ENCODE assay signal across 33 cellular contexts in genomic region chr20:17014217-17014616, GRCh38.
A peak's percentile ranks its signal among the peaks of the same experiment; 100 is the strongest.
DNase-seq lines count a peak whose midpoint lies in the region; ATAC-seq, FAIRE-seq and TF ChIP-seq lines count a peak whose summit lies in the region.
"Had no signal": no experiment of that assay in that cellular context is flagged by ENCODE, and none has a peak within 500 bp of the region (broad histone marks: within the 10 kb centered on the region; RNA-seq: fewer than 3 reads in every experiment).

No MANE protein-coding gene starts in this region.

- no peaks in the 10 kb centered on the region for H3K79me2 ChIP-seq in GM23338 (replicated peaks; ENCODE audit: insufficient read depth)
- no peaks in the 10 kb centered on the region for H3K79me2 ChIP-seq in K562 (ENCODE audit: control insufficient read depth, insufficient read depth, low read length)
- H3K79me2 ChIP-seq: hepatocyte had no signal

- H3K9me2 ChIP-seq in GM23338 (ENCODE audit: insufficient read depth) = peaks cover 4% of the 10 kb centered on the region; the same call in 1 of the 2 replicates

- POLR2A ChIA-PET in K562 (lab: Yijun Ruan, JAX) (no interaction called here), A673 (lab: Charles Lee; ENCODE audit: low non-redundant PET) (interaction anchor here (0.7 kb wide), 1 partner anchor 12 kb away, joined by 3 read pairs; no protein-coding TSS in a partner anchor)

- no peak overlapping the region for H2AFZ ChIP-seq in GM23338
- H2AFZ ChIP-seq in K562 (ENCODE audit: low read depth, low read length) = no peak overlapping the region
- H2AFZ ChIP-seq: hepatocyte had no signal

- H3K36me3 Mint-ChIP-seq in GM23338 (ENCODE audit: low read depth) = no peaks in the 10 kb centered on the region
- H3K36me3 Mint-ChIP-seq in activated T-cell treated with anti-CD3 and anti-CD28 coated beads, Interleukin-2, amount 50 U/mL, for 72 hours (ENCODE audit: insufficient read depth in 2 of 2) = no peaks in the 10 kb centered on the region
- H3K36me3 Mint-ChIP-seq: activated CD8-positive, alpha-beta memory T cell treated with anti-CD3 and anti-CD28 coated beads, Interleukin-2, amount 10 ng/mL, durations not matched to agents 7 days and 5 days; activated naive CD4-positive, alpha-beta T cell treated with anti-CD3 and anti-CD28 coated beads, Interleukin-2, amount 50 U/mL, for 72 hours; CD4-positive, alpha-beta memory T cell; immature natural killer cell; mesothelial cell of epicardium; stimulated activated effector memory CD8-positive, alpha-beta T cell treated with anti-CD3 and anti-CD28 coated beads, Interleukin-12 subunit alpha, Interleukin-12 subunit beta, amount 100 ng/mL, for 72 hours had no signal

- H3K27ac ChIP-seq in GM23338 (ENCODE audit: low read depth) (no peak overlapping the region), K562 (ENCODE audit: extremely low read depth, low read depth, low read length) (no peak overlapping the region), A673 (ENCODE audit: low read depth, low read length, poor library complexity, severe bottlenecking) (no peak overlapping the region), aorta (ENCODE audit: low read depth in 1 of 2, low read length in 2 of 2) (no peak overlapping the region)
- H3K27ac ChIP-seq: hepatocyte, psoas muscle, SJCRH30, skin epidermis, suprapubic skin, vagina, VCaP had no signal

- TF ChIP-seq EP300 in K562 (IDR thresholded peaks at IDR 0.05; ENCODE audit: low read length) = no peak

- WGBS in K562 (ENCODE audit: insufficient coverage, low coverage, missing lambda C conversion rate) = 0% methylated on average over 5 of the region's 5 CpGs
- 27 to 48% methylated on average over 5 of the region's 5 CpGs for WGBS in aorta, 2 donors

- in situ Hi-C loops in K562 (cut with MboI) = no loop called here

- no peaks in the 10 kb centered on the region for H3F3A ChIP-seq in GM23338 (replicated peaks; ENCODE audit: low read depth)

- H3K4me3 ChIP-seq in GM23338 (no peak overlapping the region), K562 (no peak overlapping the region), A673 (ENCODE audit: low read depth, low read length, poor library complexity, severe bottlenecking) (no peak overlapping the region), aorta (ENCODE audit: low read length in 2 of 2) (no peak overlapping the region)
- H3K4me3 ChIP-seq: GM12878, hepatocyte, psoas muscle, SJCRH30, skin epidermis, suprapubic skin, vagina had no signal

- no peak for TF ChIP-seq RAD21 in K562 (CRISPR knock-in tag; conservative IDR thresholded peaks at IDR 0.05 in 1 of 2, IDR thresholded peaks at IDR 0.05 in 1 of 2)

- H3K4me1 ChIP-seq in GM23338 (ENCODE audit: insufficient read depth) (peaks cover 7% of the 10 kb centered on the region; the same call in 1 of the 2 replicates), K562 (replicated peaks in 1 of 2; ENCODE audit: control insufficient read depth in 2 of 2, insufficient read depth in 2 of 2, low read length in 2 of 2) (no peaks in the 10 kb centered on the region), A673 (ENCODE audit: insufficient read depth, low read length, poor library complexity, severe bottlenecking) (no peaks in the 10 kb centered on the region), aorta (ENCODE audit: control insufficient read depth in 1 of 2, insufficient read depth in 2 of 2, low read length in 2 of 2) (no peaks in the 10 kb centered on the region)
- H3K4me1 ChIP-seq: psoas muscle, SJCRH30, suprapubic skin, vagina had no signal

- ATAC-seq in GM23338 (no peak), K562 (no peak), aorta (ENCODE audit: low FRiP score) (no peak)
- ATAC-seq in activated T-cell treated with anti-CD3 and anti-CD28 coated beads, Interleukin-2, amount 50 U/mL, for 72 hours (replicated peaks in 1 of 2) = no peak
- ATAC-seq: activated CD8-positive, alpha-beta memory T cell treated with anti-CD3 and anti-CD28 coated beads, Interleukin-2, amount 10 ng/mL, durations not matched to agents 7 days and 5 days; activated naive CD4-positive, alpha-beta T cell treated with anti-CD3 and anti-CD28 coated beads, Interleukin-2, amount 50 U/mL, for 72 hours; GM12878; left ventricle myocardium superior; psoas muscle; stimulated activated effector memory CD8-positive, alpha-beta T cell treated with anti-CD3 and anti-CD28 coated beads, Interleukin-12 subunit alpha, Interleukin-12 subunit beta, amount 100 ng/mL, for 72 hours had no signal

- no peak overlapping the region for H3K9ac ChIP-seq in K562 (ENCODE audit: insufficient read depth in 1 of 2, low read depth in 2 of 2, low read length in 2 of 2)

- DNase-seq in GM23338 (ENCODE audit: low spot score) (peak; percentile 34), NCI-H146 (lab: John Stamatoyannopoulos, UW) (peak; percentile 62), K562 (ENCODE audit: extremely low read depth in 1 of 4, low spot score in 3 of 4) (no peak), nucleus accumbens (lab: John Stamatoyannopoulos, UW) (peak in 35 of 56 donors; percentile 1 to 56 (median 8)), A673 (ENCODE audit: low spot score) (no peak), aorta (no peak)
- DNase-seq in activated T-cell treated with anti-CD3 and anti-CD28 coated beads, Interleukin-2, amount 50 U/mL, for 72 hours = no peak
- DNase-seq: activated CD4-positive, alpha-beta T cell treated with anti-CD3 and anti-CD28 coated beads, Interleukin-2, amount 10 ng/mL, durations not matched to agents 7 days and 5 days; activated CD8-positive, alpha-beta memory T cell treated with anti-CD3 and anti-CD28 coated beads, Interleukin-2, amount 10 ng/mL, durations not matched to agents 7 days and 5 days; CD4-positive, alpha-beta memory T cell; DMS79; effector CD8-positive, alpha-beta T cell; erythroblast; foreskin fibroblast; immature natural killer cell; Kasumi-1; left ventricle myocardium superior; NCI-H1092 treated with DMSO at 0.1 percent for 48 hours; NK-92 treated with Interleukin-12 subunit alpha and Interleukin-12 subunit beta, amount 100 ng/mL, for 24 hours; psoas muscle; SJCRH30; stimulated activated CD4-positive, alpha-beta T cell treated with anti-CD3 and anti-CD28 coated beads, Interleukin-1b, Interleukin-23, amount 100 ng/mL, for 48 hours; T-helper 2 cell had no signal

- H3K4me2 ChIP-seq in GM23338 (no peak overlapping the region), K562 (ENCODE audit: insufficient read depth, low read length) (no peak overlapping the region)
- H3K4me2 ChIP-seq: hepatocyte had no signal

- no peaks in the 10 kb centered on the region for H3K36me3 ChIP-seq in GM23338 (ENCODE audit: insufficient read depth)
- no peaks in the 10 kb centered on the region for H3K36me3 ChIP-seq in K562 (ENCODE audit: control insufficient read depth, insufficient read depth, low read length)
- no peaks in the 10 kb centered on the region for H3K36me3 ChIP-seq in A673 (ENCODE audit: insufficient read depth, low read length, poor library complexity, severe bottlenecking)
- H3K36me3 ChIP-seq in aorta (ENCODE audit: control insufficient read depth in 1 of 2, insufficient read depth in 2 of 2, low read length in 1 of 2) = no peaks in the 10 kb centered on the region
- H3K36me3 ChIP-seq: SJCRH30, suprapubic skin, vagina had no signal

- no peak for FAIRE-seq in K562 (lab: Jason Lieb, UNC)
- FAIRE-seq: GM12878 had no signal

- H3K27me3 ChIP-seq in GM23338 (ENCODE audit: insufficient read depth) (no peaks in the 10 kb centered on the region), K562 (ENCODE audit: control insufficient read depth in 2 of 2, insufficient read depth in 2 of 2, low read length in 2 of 2) (no peaks in the 10 kb centered on the region), A673 (replicated peaks; ENCODE audit: insufficient read depth, low read depth, low read length, poor library complexity) (no peaks in the 10 kb centered on the region), aorta (ENCODE audit: control insufficient read depth in 1 of 2, insufficient read depth in 2 of 2, low read length in 1 of 2) (peaks cover 0 to 2% of the 10 kb centered on the region in 2 donors)
- H3K27me3 ChIP-seq: hepatocyte, SJCRH30, suprapubic skin, vagina had no signal

- BruUV-seq in K562 (replicated peaks; lab: Mats Ljungman, UMichigan) (no TSS peak), A673 (replicated peaks; lab: Mats Ljungman, UMichigan) (no TSS peak)

- no peaks in the 10 kb centered on the region for H3K9me3 Mint-ChIP-seq in GM23338
- H3K9me3 Mint-ChIP-seq in activated T-cell treated with anti-CD3 and anti-CD28 coated beads, Interleukin-2, amount 50 U/mL, for 72 hours = peaks cover 2 to 3% of the 10 kb centered on the region in 2 donors
- H3K9me3 Mint-ChIP-seq: activated CD4-positive, alpha-beta T cell treated with anti-CD3 and anti-CD28 coated beads, Interleukin-2, amount 10 ng/mL, durations not matched to agents 7 days and 5 days; activated naive CD4-positive, alpha-beta T cell treated with anti-CD3 and anti-CD28 coated beads, Interleukin-2, amount 50 U/mL, for 72 hours; mesothelial cell of epicardium; neural crest cell had no signal

- CTCF ChIA-PET in K562 (lab: Yijun Ruan, JAX; ENCODE audit: low intra/inter-chr PET ratio) = no interaction called here
- CTCF ChIA-PET in A673 (lab: Charles Lee) = no interaction called here

- H3K27ac Mint-ChIP-seq in GM23338 = no peak overlapping the region
- no peak overlapping the region for H3K27ac Mint-ChIP-seq in activated T-cell treated with anti-CD3 and anti-CD28 coated beads, Interleukin-2, amount 50 U/mL, for 72 hours
- H3K27ac Mint-ChIP-seq: activated CD4-positive, alpha-beta T cell treated with anti-CD3 and anti-CD28 coated beads, Interleukin-2, amount 10 ng/mL, durations not matched to agents 7 days and 5 days; activated CD8-positive, alpha-beta memory T cell treated with anti-CD3 and anti-CD28 coated beads, Interleukin-2, amount 10 ng/mL, durations not matched to agents 7 days and 5 days; activated naive CD4-positive, alpha-beta T cell treated with anti-CD3 and anti-CD28 coated beads, Interleukin-2, amount 50 U/mL, for 72 hours; CD4-positive, alpha-beta memory T cell; immature natural killer cell; mesothelial cell of epicardium; stimulated activated effector memory CD8-positive, alpha-beta T cell treated with anti-CD3 and anti-CD28 coated beads, Interleukin-12 subunit alpha, Interleukin-12 subunit beta, amount 100 ng/mL, for 72 hours had no signal

- H3K9me3 ChIP-seq in K562 (replicated peaks; ENCODE audit: control insufficient read depth, insufficient read depth, low read depth, low read length) (no peaks in the 10 kb centered on the region), A673 (ENCODE audit: low read depth, low read length, poor library complexity, severe bottlenecking) (no peaks in the 10 kb centered on the region), aorta (ENCODE audit: control insufficient read depth, low read length) (no peaks in the 10 kb centered on the region)
- H3K9me3 ChIP-seq: psoas muscle, SJCRH30, suprapubic skin, vagina had no signal

- no peaks in the 10 kb centered on the region for H3K27me3 Mint-ChIP-seq in GM23338 (ENCODE audit: insufficient read depth, low read depth, poor library complexity)
- H3K27me3 Mint-ChIP-seq in activated T-cell treated with anti-CD3 and anti-CD28 coated beads, Interleukin-2, amount 50 U/mL, for 72 hours (ENCODE audit: low read depth) = no peaks in the 10 kb centered on the region
- H3K27me3 Mint-ChIP-seq: activated CD4-positive, alpha-beta T cell treated with anti-CD3 and anti-CD28 coated beads, Interleukin-2, amount 10 ng/mL, durations not matched to agents 7 days and 5 days; activated CD8-positive, alpha-beta memory T cell treated with anti-CD3 and anti-CD28 coated beads, Interleukin-2, amount 10 ng/mL, durations not matched to agents 7 days and 5 days; CD4-positive, alpha-beta memory T cell had no signal

- H3K4me1 Mint-ChIP-seq in GM23338 = peaks cover 18% of the 10 kb centered on the region
- H3K4me1 Mint-ChIP-seq in activated T-cell treated with anti-CD3 and anti-CD28 coated beads, Interleukin-2, amount 50 U/mL, for 72 hours (ENCODE audit: low read depth) = no peaks in the 10 kb centered on the region
- H3K4me1 Mint-ChIP-seq: activated CD4-positive, alpha-beta T cell treated with anti-CD3 and anti-CD28 coated beads, Interleukin-2, amount 10 ng/mL, durations not matched to agents 7 days and 5 days; activated CD8-positive, alpha-beta memory T cell treated with anti-CD3 and anti-CD28 coated beads, Interleukin-2, amount 10 ng/mL, durations not matched to agents 7 days and 5 days; CD4-positive, alpha-beta memory T cell; immature natural killer cell; stimulated activated effector memory CD8-positive, alpha-beta T cell treated with anti-CD3 and anti-CD28 coated beads, Interleukin-12 subunit alpha, Interleukin-12 subunit beta, amount 100 ng/mL, for 72 hours had no signal

- H4K20me1 ChIP-seq in GM23338 (replicated peaks; ENCODE audit: insufficient read depth) = no peaks in the 10 kb centered on the region
- H4K20me1 ChIP-seq in K562 (replicated peaks; ENCODE audit: control insufficient read depth, insufficient read depth, low read length) = no peaks in the 10 kb centered on the region

- H3K4me3 Mint-ChIP-seq in GM23338 = no peak overlapping the region
- H3K4me3 Mint-ChIP-seq in activated T-cell treated with anti-CD3 and anti-CD28 coated beads, Interleukin-2, amount 50 U/mL, for 72 hours = no peak overlapping the region
- H3K4me3 Mint-ChIP-seq: activated CD4-positive, alpha-beta T cell treated with anti-CD3 and anti-CD28 coated beads, Interleukin-2, amount 10 ng/mL, durations not matched to agents 7 days and 5 days; activated CD8-positive, alpha-beta memory T cell treated with anti-CD3 and anti-CD28 coated beads, Interleukin-2, amount 10 ng/mL, durations not matched to agents 7 days and 5 days; CD4-positive, alpha-beta memory T cell; immature natural killer cell; mesothelial cell of epicardium; neural crest cell; stimulated activated effector memory CD8-positive, alpha-beta T cell treated with anti-CD3 and anti-CD28 coated beads, Interleukin-12 subunit alpha, Interleukin-12 subunit beta, amount 100 ng/mL, for 72 hours had no signal

- no peaks in the 10 kb centered on the region for H3K9me1 ChIP-seq in K562 (ENCODE audit: control insufficient read depth, insufficient read depth, low read length)

- TF ChIP-seq POLR2A in K562 (conservative IDR thresholded peaks at IDR 0.05) = no peak

- TF ChIP-seq CTCF in GM23338 (conservative IDR thresholded peaks at IDR 0.05; ENCODE audit: low read depth in 2 of 2) (no peak), K562 (IDR thresholded peaks at IDR 0.05 in 2 of 3, conservative IDR thresholded peaks at IDR 0.05 in 1 of 3; ENCODE audit: insufficient read depth in 2 of 3, low read depth in 1 of 3, low read length in 3 of 3) (no peak), A673 (conservative IDR thresholded peaks at IDR 0.05; ENCODE audit: low read depth, low read length) (no peak)

- intact Hi-C loops in K562 (cut with micrococcal nuclease) = no loop called here
- intact Hi-C loops in A673 (cut with micrococcal nuclease; ENCODE audit: unreplicated experiment) = no loop called here
- intact Hi-C loops in aorta (cut with DNase I) = no loop called here

Comparison
In these comparisons a context has a peak if more than half of its experiments do, and no peak if none do; other contexts are left out.
1. DNase-seq: peak in GM23338 (single experiment), NCI-H146 (single experiment) and nucleus accumbens (35 of 56); none in K562 (0 of 4), A673 (single experiment), activated T-cell treated with anti-CD3 and anti-CD28 coated beads, Interleukin-2, amount 50 U/mL, for 72 hours (0 of 2) and aorta (0 of 2).